18 cellular contexts compared by ENCODE assay signal in genomic region chrX:153901753-153902140, GRCh38. TPM values are rescaled to one million over a fixed set of nuclear protein-coding genes. Genes with fewer than 3 reads are reported as not detected.
A peak's percentile ranks its signal among the peaks of the same experiment; 100 is the strongest.
DNase-seq lines count a peak whose midpoint lies in the region; ATAC-seq, FAIRE-seq and TF ChIP-seq lines count a peak whose summit lies in the region.
"Had no signal": no experiment of that assay in that cellular context is flagged by ENCODE, and none has a peak within 500 bp of the region (broad histone marks: within the 10 kb centered on the region; RNA-seq: fewer than 3 reads in every experiment).

No MANE protein-coding gene starts in this region.

- in situ Hi-C loops in Panc1 (cut with HindIII; ENCODE audit: low pct_unique_long_range_greater_than_20kb, low sequenced_read_pairs), result no loop called here

- no peak overlapping the region for H3K27ac ChIP-seq in CD4-positive, alpha-beta T cell (ENCODE audit: low read depth, low read length)
- H3K27ac ChIP-seq in Panc1 (ENCODE audit: low read length), result peak overlapping the region; percentile 76
- H3K27ac ChIP-seq: lower lobe of right lung, parathyroid adenoma had no signal

- no peaks in the 10 kb centered on the region for H3K9me3 ChIP-seq in CD4-positive, alpha-beta T cell (ENCODE audit: control insufficient read depth, low read length)
- H3K9me3 ChIP-seq in Panc1 (ENCODE audit: control insufficient read depth, insufficient read depth, low read depth, low read length), result no peaks in the 10 kb centered on the region
- H3K9me3 ChIP-seq: lower lobe of right lung had no signal

- POLR2A ChIA-PET in CD4-positive, alpha-beta T cell (lab: Charles Lee), result no interaction called here
- POLR2A ChIA-PET in Panc1 (lab: Charles Lee), result no interaction called here

- WGBS in lower leg skin, 2 donors, result 57 to 61% methylated on average over 8 of the region's 8 CpGs

- H3K4me1 Mint-ChIP-seq in CD4-positive, alpha-beta T cell (ENCODE audit: low read depth), result peaks cover 49% of the 10 kb centered on the region

- DNase-seq in DMS79 treated with DMSO at 0.1 percent for 48 hours (lab: John Stamatoyannopoulos, UW) (peak; percentile 17), DMS79 (lab: John Stamatoyannopoulos, UW) (no peak), Panc1 (ENCODE audit: low read depth, low spot score) (no peak), left kidney (ENCODE audit: low read depth, low spot score) (peak; percentile 25), frontal cortex (ENCODE audit: low spot score in 2 of 2) (no peak), lower leg skin (ENCODE audit: low spot score in 2 of 2) (no peak), NCI-H1048 (lab: John Stamatoyannopoulos, UW) (no peak)
- DNase-seq in CD4-positive, alpha-beta T cell, result no peak
- DNase-seq: activated effector memory CD4-positive, alpha-beta T cell treated with anti-CD3 and anti-CD28 coated beads, Interleukin-2, amount 50 U/mL, for 16 hours; DMS153; erythroblast; hippocampal formation; lower lobe of right lung; NCI-H524 treated with DMSO at 0.1 percent for 48 hours; Right ventricle myocardium superior had no signal

- no peaks in the 10 kb centered on the region for H3K27me3 ChIP-seq in CD4-positive, alpha-beta T cell (ENCODE audit: control insufficient read depth, insufficient read depth, low read length)
- no peaks in the 10 kb centered on the region for H3K27me3 ChIP-seq in Panc1 (ENCODE audit: control insufficient read depth, insufficient read depth, low read length)

- peak overlapping the region; percentile 23 for H3K4me3 Mint-ChIP-seq in CD4-positive, alpha-beta T cell
- H3K4me3 Mint-ChIP-seq: type B pancreatic cell had no signal

- no peaks in the 10 kb centered on the region for H3K27me3 Mint-ChIP-seq in CD4-positive, alpha-beta T cell

- no peaks in the 10 kb centered on the region for H3K36me3 ChIP-seq in Panc1 (ENCODE audit: control insufficient read depth, insufficient read depth, low read length)
- H3K36me3 ChIP-seq: lower lobe of right lung had no signal

- no peak for FAIRE-seq in frontal cortex (lab: Jason Lieb, UNC)
- FAIRE-seq: A204.1 had no signal

- CTCF ChIA-PET in CD4-positive, alpha-beta T cell (lab: Charles Lee), result interaction anchor here (0.9 kb wide), 1 partner anchor 45 kb away, joined by 3 read pairs; no protein-coding TSS in a partner anchor
- CTCF ChIA-PET in Panc1 (lab: Charles Lee), result no interaction called here

- peaks cover 47% of the 10 kb centered on the region for H3K4me1 ChIP-seq in Panc1 (ENCODE audit: control insufficient read depth, insufficient read depth, low read length)
- H3K4me1 ChIP-seq: parathyroid adenoma had no signal

- intact Hi-C loops in CD4-positive, alpha-beta T cell (cut with DNase I, micrococcal nuclease), result loop anchor here in 1 of 2 experiments (5.0 kb wide), 1 partner anchor 74 kb away; no protein-coding TSS in a partner anchor
- intact Hi-C loops in Panc1 (cut with micrococcal nuclease; ENCODE audit: unreplicated experiment) (no loop called here), lower leg skin (cut with DNase I; ENCODE audit: low total_unique reads) (no loop called here)

- no peak for TF ChIP-seq POLR2A in lower leg skin (IDR thresholded peaks at IDR 0.05)

- no peak for TF ChIP-seq CTCF in CD4-positive, alpha-beta T cell (IDR thresholded peaks at IDR 0.05)
- TF ChIP-seq CTCF in Panc1 (IDR thresholded peaks at IDR 0.05), result no peak
- TF ChIP-seq CTCF in lower leg skin (IDR thresholded peaks at IDR 0.05), result no peak

- H3K4me3 ChIP-seq in Panc1 (ENCODE audit: low read depth in 2 of 2, low read length in 2 of 2) (no peak overlapping the region), lower leg skin (ENCODE audit: low read depth, poor library complexity, severe bottlenecking) (no peak overlapping the region)
- H3K4me3 ChIP-seq: lower lobe of right lung had no signal

- H3K9me3 Mint-ChIP-seq in CD4-positive, alpha-beta T cell, result no peaks in the 10 kb centered on the region
- H3K9me3 Mint-ChIP-seq: type B pancreatic cell had no signal

- H3K27ac Mint-ChIP-seq in CD4-positive, alpha-beta T cell, result peak overlapping the region; percentile 39
- H3K27ac Mint-ChIP-seq: type B pancreatic cell had no signal

- no peak for ATAC-seq in CD4-positive, alpha-beta T cell (ENCODE audit: poor library complexity)
- peak; percentile 16 for ATAC-seq in Panc1

- H3K36me3 Mint-ChIP-seq in CD4-positive, alpha-beta T cell (ENCODE audit: low read depth), result no peaks in the 10 kb centered on the region
- H3K36me3 Mint-ChIP-seq: type B pancreatic cell had no signal

- no TSS peak for BruUV-seq in Panc1 (replicated peaks; lab: Mats Ljungman, UMichigan)

RNA-seq across cellular contexts. Expression of gene AVPR2, which starts 2.7 kb away (rescaled TPM):
- total RNA-seq in CD4-positive, alpha-beta T cell, result not detected
- 10.6 TPM for total RNA-seq in Panc1 (2021; ENCODE audit: unreplicated experiment)
- polyA plus RNA-seq in Panc1 (2012; ENCODE audit: insufficient read length), result 15.5 TPM
- total RNA-seq in frontal cortex, result not detected
- 1 to 10 TPM in 2 of 4 donors, under 1 TPM in 2; 0.53 to 2.6 (median 0.98) TPM for total RNA-seq in lower leg skin

RNA-seq across cellular contexts. Expression of gene L1CAM, which starts 15.8 kb away (rescaled TPM):
- 1 to 10 TPM in 1 of 2 experiments, under 1 TPM in 1; 0.89 to 1.2 TPM for total RNA-seq in CD4-positive, alpha-beta T cell
- total RNA-seq in Panc1 (2021; ENCODE audit: unreplicated experiment) (819 TPM), frontal cortex (101 TPM), lower leg skin (10 to 100 TPM in 2 of 4 donors, 1 to 10 TPM in 2; 3.0 to 12.9 (median 8.4) TPM)
- polyA plus RNA-seq in Panc1 (2012; ENCODE audit: insufficient read length), result 824 TPM

RNA-seq across cellular contexts. Expression of gene ARHGAP4, which starts 24.3 kb away (rescaled TPM):
- 100 to 1,000 TPM; 456 to 463 TPM for total RNA-seq in CD4-positive, alpha-beta T cell
- total RNA-seq in Panc1 (2021; ENCODE audit: unreplicated experiment), result 225 TPM
- polyA plus RNA-seq in Panc1 (2012; ENCODE audit: insufficient read length), result 297 TPM
- total RNA-seq in frontal cortex, result 5.7 TPM
- total RNA-seq in lower leg skin, result 10 to 100 TPM in 2 of 4 donors, 1 to 10 TPM in 2; 2.7 to 14.8 (median 10.5) TPM

RNA-seq across cellular contexts. Expression of gene NAA10, which starts 33.1 kb away (rescaled TPM):
- 10 to 100 TPM; 41.5 to 42.0 TPM for total RNA-seq in CD4-positive, alpha-beta T cell
- total RNA-seq in Panc1 (2021; ENCODE audit: unreplicated experiment), result 246 TPM
- 347 TPM for polyA plus RNA-seq in Panc1 (2012; ENCODE audit: insufficient read length)
- 21.6 TPM for total RNA-seq in frontal cortex
- 10 to 100 TPM; 32.6 to 70.9 (median 51.1) TPM for total RNA-seq in lower leg skin

RNA-seq across cellular contexts. Expression of gene RENBP, which starts 42.7 kb away (rescaled TPM):
- total RNA-seq in CD4-positive, alpha-beta T cell, result 1 to 10 TPM; 8.6 to 9.3 TPM
- 0.62 TPM for total RNA-seq in Panc1 (2021; ENCODE audit: unreplicated experiment)
- polyA plus RNA-seq in Panc1 (2012; ENCODE audit: insufficient read length), result 0.62 TPM
- 2.4 TPM for total RNA-seq in frontal cortex
- 10 to 100 TPM in 1 of 4 donors, 1 to 10 TPM in 2, under 1 TPM in 1; 0.76 to 11.8 (median 4.2) TPM for total RNA-seq in lower leg skin

Comparison
In these comparisons a context has a peak if more than half of its experiments do, and no peak if none do; other contexts are left out.
1. DNase-seq: peak in DMS79 treated with DMSO at 0.1 percent for 48 hours (single experiment) and left kidney (single experiment); none in DMS79 (single experiment), CD4-positive, alpha-beta T cell (0 of 10), Panc1 (single experiment), frontal cortex (0 of 2), lower leg skin (0 of 2) and NCI-H1048 (single experiment).
2. RNA of gene ARHGAP4, which starts 24.3 kb away (total RNA-seq): 456 to 463 TPM in CD4-positive, alpha-beta T cell and 225 TPM in Panc1 (single experiment); 2.7 to 14.8 TPM in lower leg skin and 5.7 TPM in frontal cortex (single experiment); every median in the first group is over 10 times any median in the second.